In genomic region chrX:120000490-120001246, GRCh38 we compare ENCODE assay signal across 11 cellular contexts. TPM values are rescaled to one million over a fixed set of nuclear protein-coding genes. Genes with fewer than 3 reads are reported as not detected.
DNase-seq lines count a peak whose midpoint lies in the region; TF ChIP-seq lines count a peak whose summit lies in the region.
"Had no signal": no experiment of that assay in that cellular context is flagged by ENCODE, and none has a peak within 500 bp of the region (broad histone marks: within the 10 kb centered on the region; RNA-seq: fewer than 3 reads in every experiment).

No MANE protein-coding gene starts in this region.

- H3K36me3 ChIP-seq in esophagus muscularis mucosa (no peaks in the 10 kb centered on the region), tibial nerve (no peaks in the 10 kb centered on the region)
- H3K36me3 ChIP-seq: thyroid gland had no signal

- peak; percentile 44 for DNase-seq in activated CD4-positive, alpha-beta T cell treated with anti-CD3 and anti-CD28 coated beads for 48 hours
- DNase-seq in activated CD4-positive, alpha-beta T cell treated with anti-CD3 and anti-CD28 coated beads, Interleukin-2, amount 10 ng/mL, durations not matched to agents 24 days and 14 days, result no peak
- peak; percentile 6 for DNase-seq in RKO (ENCODE audit: low spot score)
- DNase-seq in esophagus muscularis mucosa (ENCODE audit: extremely low spot score), result no peak
- peak; percentile 14 for DNase-seq in retinal pigment epithelial cell (ENCODE audit: low read depth)
- DNase-seq in mesenteric fat pad (ENCODE audit: low spot score), result no peak
- no peak for DNase-seq in NCI-H1105 (lab: John Stamatoyannopoulos, UW)
- DNase-seq in tibial nerve (ENCODE audit: low spot score in 2 of 2), result no peak
- DNase-seq: ACHN, hippocampal formation had no signal

- no peak for TF ChIP-seq CTCF in esophagus muscularis mucosa (IDR thresholded peaks at IDR 0.05)
- no peak for TF ChIP-seq CTCF in retinal pigment epithelial cell (conservative IDR thresholded peaks at IDR 0.05; ENCODE audit: low read depth, low read length)
- no peak for TF ChIP-seq CTCF in tibial nerve (IDR thresholded peaks at IDR 0.05)

- no peaks in the 10 kb centered on the region for H3K36me3 Mint-ChIP-seq in activated CD4-positive, alpha-beta T cell treated with anti-CD3 and anti-CD28 coated beads, Interleukin-2, amount 10 ng/mL, durations not matched to agents 24 days and 14 days (ENCODE audit: low read depth)

- TF ChIP-seq EP300 in esophagus muscularis mucosa (IDR thresholded peaks at IDR 0.05) (no peak), tibial nerve (IDR thresholded peaks at IDR 0.05) (no peak)

- H3K4me3 ChIP-seq in esophagus muscularis mucosa, result peak overlapping the region in 3 of 4 donors; percentile 3 to 13 (median 3)
- H3K4me3 ChIP-seq in retinal pigment epithelial cell (ENCODE audit: low read length), result no peak overlapping the region
- no peak overlapping the region for H3K4me3 ChIP-seq in tibial nerve
- H3K4me3 ChIP-seq: thyroid gland had no signal

- intact Hi-C loops in activated CD4-positive, alpha-beta T cell treated with anti-CD3 and anti-CD28 coated beads, Interleukin-2, amount 10 ng/mL, durations not matched to agents 24 days and 14 days (cut with micrococcal nuclease), result no loop called here
- intact Hi-C loops in esophagus muscularis mucosa (cut with DNase I), result no loop called here

- H3K27me3 ChIP-seq in esophagus muscularis mucosa (peaks cover 0 to 62% (median 26%) of the 10 kb centered on the region in 4 donors), tibial nerve (peaks cover 0 to 69% of the 10 kb centered on the region in 2 donors)

- no peak overlapping the region for H3K27ac ChIP-seq in esophagus muscularis mucosa (replicated peaks in 1 of 4)
- no peak overlapping the region for H3K27ac ChIP-seq in tibial nerve
- H3K27ac ChIP-seq: thyroid gland had no signal

- no peak overlapping the region for H3K4me3 Mint-ChIP-seq in activated CD4-positive, alpha-beta T cell treated with anti-CD3 and anti-CD28 coated beads, Interleukin-2, amount 10 ng/mL, durations not matched to agents 24 days and 14 days

- peaks cover 2% of the 10 kb centered on the region for H3K4me1 Mint-ChIP-seq in activated CD4-positive, alpha-beta T cell treated with anti-CD3 and anti-CD28 coated beads, Interleukin-2, amount 10 ng/mL, durations not matched to agents 24 days and 14 days

- no peak overlapping the region for H3K27ac Mint-ChIP-seq in activated CD4-positive, alpha-beta T cell treated with anti-CD3 and anti-CD28 coated beads, Interleukin-2, amount 10 ng/mL, durations not matched to agents 24 days and 14 days

- H3K4me1 ChIP-seq in esophagus muscularis mucosa (peaks cover 4 to 20% (median 16%) of the 10 kb centered on the region in 4 donors), tibial nerve (peaks cover 0 to 17% (median 0%) of the 10 kb centered on the region in 4 donors)

- no peaks in the 10 kb centered on the region for H3K9me3 ChIP-seq in esophagus muscularis mucosa
- H3K9me3 ChIP-seq in tibial nerve, result no peaks in the 10 kb centered on the region
- H3K9me3 ChIP-seq: thyroid gland had no signal

- peaks cover 59% of the 10 kb centered on the region for H3K27me3 Mint-ChIP-seq in activated CD4-positive, alpha-beta T cell treated with anti-CD3 and anti-CD28 coated beads, Interleukin-2, amount 10 ng/mL, durations not matched to agents 24 days and 14 days

- no peaks in the 10 kb centered on the region for H3K9me3 Mint-ChIP-seq in activated CD4-positive, alpha-beta T cell treated with anti-CD3 and anti-CD28 coated beads, Interleukin-2, amount 10 ng/mL, durations not matched to agents 24 days and 14 days

- WGBS in esophagus muscularis mucosa, result 45% methylated on average over 29 of the region's 32 CpGs
- 6 to 47% methylated on average over 23 to 32 of the region's 32 CpGs for WGBS in tibial nerve, 2 donors

- TF ChIP-seq POLR2A in esophagus muscularis mucosa (IDR thresholded peaks at IDR 0.05; ENCODE audit: low read depth), result no peak
- TF ChIP-seq POLR2A in tibial nerve (IDR thresholded peaks at IDR 0.05), result no peak

RNA-seq across cellular contexts. Expression of gene NKAP, which starts 57.1 kb away (rescaled TPM):
- total RNA-seq in activated CD4-positive, alpha-beta T cell treated with anti-CD3 and anti-CD28 coated beads, Interleukin-2, amount 10 ng/mL, durations not matched to agents 24 days and 14 days, result 8.9 and 10.2 TPM in 2 replicates
- total RNA-seq in esophagus muscularis mucosa (1 to 10 TPM; 5.3 to 7.1 (median 6.6) TPM), mesenteric fat pad (6.1 TPM), tibial nerve (10 to 100 TPM in 2 of 4 donors, 1 to 10 TPM in 2; 5.2 to 11.4 (median 9.7) TPM)

Comparison
In these comparisons a context has a peak if more than half of its experiments do, and no peak if none do; other contexts are left out.
1. DNase-seq: peak in activated CD4-positive, alpha-beta T cell treated with anti-CD3 and anti-CD28 coated beads for 48 hours (single experiment), RKO (single experiment) and retinal pigment epithelial cell (single experiment); none in activated CD4-positive, alpha-beta T cell treated with anti-CD3 and anti-CD28 coated beads, Interleukin-2, amount 10 ng/mL, durations not matched to agents 24 days and 14 days (single experiment), esophagus muscularis mucosa (single experiment), mesenteric fat pad (single experiment), NCI-H1105 (single experiment) and tibial nerve (0 of 2).
2. H3K4me3 ChIP-seq: peak in esophagus muscularis mucosa (3 of 4); none in retinal pigment epithelial cell (single experiment) and tibial nerve (0 of 4).